Comparison of ENCODE assay signal across 11 cellular contexts in the genomic region with DNA sequence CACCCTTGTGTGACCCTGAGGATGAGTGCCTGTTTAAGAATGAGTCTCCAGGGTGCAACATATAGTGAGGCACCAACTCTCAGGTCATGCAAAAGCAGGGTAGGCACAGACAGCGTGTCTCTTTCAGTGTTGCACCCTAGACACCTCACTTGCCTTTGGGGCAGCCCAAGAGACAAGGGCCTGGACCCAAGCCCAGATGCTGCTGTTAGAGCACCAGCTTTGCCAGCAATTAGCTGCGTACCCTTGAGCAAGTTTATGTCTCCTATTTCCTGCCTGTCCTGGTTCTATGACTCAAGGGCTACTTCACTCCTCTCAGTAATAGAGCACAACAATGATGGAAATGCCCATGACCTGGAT.
DNase-seq lines count a peak whose midpoint lies in the region; ATAC-seq, FAIRE-seq and TF ChIP-seq lines count a peak whose summit lies in the region.
"Had no signal": no experiment of that assay in that cellular context is flagged by ENCODE, and none has a peak within 500 bp of the region (broad histone marks: within the 10 kb centered on the region; RNA-seq: fewer than 3 reads in every experiment).

No MANE protein-coding gene starts in this region.

- H3K27me3 ChIP-seq in mammary epithelial cell (ENCODE audit: insufficient read depth, low read length) (no peaks in the 10 kb centered on the region), small intestine (ENCODE audit: control insufficient read depth in 2 of 2, insufficient read depth in 2 of 2, low read length in 2 of 2) (no peaks in the 10 kb centered on the region)

- WGBS in mammary epithelial cell (ENCODE audit: low coverage, missing lambda C conversion rate), result 7% methylated on average over 2 of the region's 2 CpGs
- WGBS in small intestine, 3 donors, result 82 to 87% (median 83%) methylated on average over 2 of the region's 2 CpGs

- no peak for TF ChIP-seq CTCF in mammary epithelial cell (conservative IDR thresholded peaks at IDR 0.05 in 1 of 2, IDR thresholded peaks at IDR 0.05 in 1 of 2; ENCODE audit: extremely low read depth in 1 of 2, insufficient read depth in 1 of 2, low read depth in 1 of 2, low read length in 2 of 2)

- H3K4me3 ChIP-seq in mammary epithelial cell (replicated peaks in 1 of 3; ENCODE audit: insufficient read depth in 1 of 3, low read depth in 2 of 3, low read length in 3 of 3) (no peak overlapping the region), small intestine (ENCODE audit: low read depth in 1 of 2, low read length in 2 of 2) (no peak overlapping the region)

- H3K36me3 ChIP-seq in mammary epithelial cell (ENCODE audit: insufficient read depth, low read length) (no peaks in the 10 kb centered on the region), small intestine (ENCODE audit: control insufficient read depth in 2 of 2, insufficient read depth in 2 of 2, low read length in 2 of 2) (no peaks in the 10 kb centered on the region)

- peaks cover 27% of the 10 kb centered on the region for H3K4me1 ChIP-seq in mammary epithelial cell (ENCODE audit: insufficient read depth, low read length)
- no peaks in the 10 kb centered on the region for H3K4me1 ChIP-seq in small intestine (ENCODE audit: control insufficient read depth in 2 of 2, insufficient read depth in 1 of 2, low read depth in 1 of 2, low read length in 1 of 2)

- DNase-seq in DMS53 treated with DMSO at 0.1 percent for 48 hours (lab: John Stamatoyannopoulos, UW; ENCODE audit: unreplicated experiment) (peak; percentile 6), NCI-H128 (lab: John Stamatoyannopoulos, UW; ENCODE audit: unreplicated experiment) (peak; percentile 36), mammary epithelial cell (peak; percentile 64), left colon (no peak), retina (no peak), NCI-H82 treated with DMSO at 0.1 percent for 48 hours (lab: John Stamatoyannopoulos, UW; ENCODE audit: unreplicated experiment) (no peak), small intestine (no peak)
- DNase-seq: NCI-H2227 treated with DMSO at 0.1 percent for 48 hours; stimulated activated naive B cell treated with anti-CD40 and anti-IgM and Interleukin-4, amounts not matched to agents 10 μg/mL and 1 μg/mL and 100 μg/mL, for 72 hours had no signal

- no peaks in the 10 kb centered on the region for H3K79me2 ChIP-seq in mammary epithelial cell (ENCODE audit: insufficient read depth, low read length)

- BruUV-seq in mammary epithelial cell (replicated peaks; lab: Mats Ljungman, UMichigan), result no TSS peak

- H2AFZ ChIP-seq in mammary epithelial cell (ENCODE audit: low read depth, low read length), result no peak overlapping the region

- FAIRE-seq in small intestine (lab: Jason Lieb, UNC), result no peak

- peak overlapping the region; percentile 6 for H3K4me2 ChIP-seq in mammary epithelial cell (ENCODE audit: insufficient read depth, low read depth, low read length)

- H3K9me3 ChIP-seq in mammary epithelial cell (replicated peaks; ENCODE audit: insufficient read depth, low read length), result no peaks in the 10 kb centered on the region
- no peaks in the 10 kb centered on the region for H3K9me3 ChIP-seq in small intestine (ENCODE audit: control insufficient read depth, low read depth)

- CTCF ChIA-PET in mammary epithelial cell (lab: Charles Lee; ENCODE audit: low non-redundant PET), result no interaction called here

- peak; percentile 39 for ATAC-seq in left colon
- no peak for ATAC-seq in GM19328 (IDR thresholded peaks at IDR 0.05; ENCODE audit: unreplicated experiment)
- ATAC-seq: activated naive CD4-positive, alpha-beta T cell treated with anti-CD3 and anti-CD28 coated beads, Interleukin-2, amount 50 U/mL, for 72 hours; stimulated activated naive B cell treated with anti-CD40 and anti-IgM and Interleukin-4, amounts not matched to agents 10 μg/mL and 1 μg/mL and 100 μg/mL, for 72 hours had no signal

- dilution Hi-C loops in mammary epithelial cell (cut with HindIII; ENCODE audit: low sequenced_read_pairs), result no loop called here

- in situ Hi-C loops in mammary epithelial cell (cut with MboI; ENCODE audit: low sequenced_read_pairs in 2 of 2), result no loop called here

- H3K9ac ChIP-seq in mammary epithelial cell (ENCODE audit: insufficient read depth, low read length), result no peak overlapping the region

- H3K27ac ChIP-seq in mammary epithelial cell (ENCODE audit: insufficient read depth, low read depth, low read length) (peak overlapping the region; percentile 31), small intestine (ENCODE audit: low read depth in 1 of 2, low read length in 1 of 2) (no peak overlapping the region)

- no peaks in the 10 kb centered on the region for H4K20me1 ChIP-seq in mammary epithelial cell (ENCODE audit: insufficient read depth, low read length)

- intact Hi-C loops in mammary epithelial cell (cut with micrococcal nuclease) (loop anchor here (10.0 kb wide), 1 partner anchor 324 kb away; no protein-coding TSS in a partner anchor), left colon (cut with DNase I, micrococcal nuclease) (no loop called here)

Comparison
In these comparisons a context has a peak if more than half of its experiments do, and no peak if none do; other contexts are left out.
1. DNase-seq: peak in DMS53 treated with DMSO at 0.1 percent for 48 hours (single experiment), NCI-H128 (single experiment) and mammary epithelial cell (single experiment); none in left colon (0 of 2), retina (single experiment), NCI-H82 treated with DMSO at 0.1 percent for 48 hours (single experiment) and small intestine (single experiment).